23 cellular contexts compared by ENCODE assay signal in the genomic region with DNA sequence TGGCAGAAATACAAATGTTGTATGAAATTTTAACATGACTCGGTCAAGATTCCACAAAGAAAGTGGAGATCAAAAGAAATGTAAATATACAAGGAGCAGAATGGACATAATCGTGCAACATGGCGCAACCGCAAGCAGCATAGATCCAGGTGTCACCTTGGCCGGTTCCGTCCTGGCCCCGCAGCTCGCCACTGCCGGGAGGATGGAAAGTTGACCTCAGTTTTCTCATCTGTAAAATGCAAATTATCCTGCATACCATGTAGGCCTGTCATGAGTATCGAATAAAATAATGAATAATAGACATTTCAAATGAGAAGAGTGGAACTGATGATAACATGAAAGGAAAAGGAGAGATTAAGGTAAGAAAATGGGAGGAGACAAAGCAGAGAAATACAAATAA.
"Had no signal": no experiment of that assay in that cellular context is flagged by ENCODE, and none has a peak within 500 bp of the region (broad histone marks: within the 10 kb centered on the region; RNA-seq: fewer than 3 reads in every experiment).

No MANE protein-coding gene starts in this region.

- DNase-seq: naive thymus-derived CD4-positive, alpha-beta T cell; natural killer cell; nucleus accumbens; ovary; posterior cingulate gyrus; psoas muscle; right cardiac atrium; right lobe of liver; sigmoid colon; small intestine; stimulated activated CD4-positive, alpha-beta T cell treated with anti-CD3 and anti-CD28 coated beads, Interleukin-4, amount 100 ng/mL, for 24 hours; stimulated activated naive B cell treated with anti-CD40 and anti-IgM and Interleukin-4, amounts not matched to agents 10 μg/mL and 1 μg/mL and 100 μg/mL, for 72 hours; stimulated activated naive CD4-positive, alpha-beta T cell treated with Interleukin-2 at 50 U/mL for 16 hours; stomach; thyroid gland; upper lobe of right lung; uterus had no signal

- H3K4me2 ChIP-seq: neural progenitor cell had no signal

- H3K9ac ChIP-seq: neural progenitor cell, parathyroid adenoma had no signal

- H3K79me2 ChIP-seq: parathyroid adenoma had no signal

- ATAC-seq: naive thymus-derived CD4-positive, alpha-beta T cell; natural killer cell; psoas muscle; right cardiac atrium; right lobe of liver; stimulated activated effector memory CD8-positive, alpha-beta T cell treated with anti-CD3 and anti-CD28 coated beads, Interleukin-12 subunit alpha, Interleukin-12 subunit beta, amount 100 ng/mL, for 72 hours; stimulated activated naive B cell treated with anti-CD40 and anti-IgM and Interleukin-4, amounts not matched to agents 10 μg/mL and 1 μg/mL and 100 μg/mL, for 72 hours; upper lobe of right lung had no signal

- H3K9me3 ChIP-seq: neutrophil, ovary, psoas muscle, right lobe of liver, sigmoid colon, stomach, thoracic aorta, thyroid gland, tibial nerve, upper lobe of right lung, uterus had no signal

- H3K36me3 ChIP-seq: neural progenitor cell, neutrophil, ovary, right lobe of liver, sigmoid colon, stomach, thoracic aorta, thyroid gland, tibial nerve, upper lobe of right lung, uterus had no signal

- H2AFZ ChIP-seq: neural progenitor cell, parathyroid adenoma had no signal

- H3K27ac ChIP-seq: neural progenitor cell, neutrophil, ovary, parathyroid adenoma, psoas muscle, right lobe of liver, sigmoid colon, stomach, thoracic aorta, thyroid gland, tibial nerve, upper lobe of right lung, uterus had no signal

- H3K4me1 ChIP-seq: neural progenitor cell, parathyroid adenoma, psoas muscle, right lobe of liver, stomach, thyroid gland, tibial nerve, upper lobe of right lung, uterus had no signal

- H3K27me3 ChIP-seq: neural progenitor cell, neutrophil, ovary, sigmoid colon, stomach, thyroid gland, tibial nerve, upper lobe of right lung, uterus had no signal

- H3K4me3 ChIP-seq: neural progenitor cell, ovary, psoas muscle, right lobe of liver, sigmoid colon, stomach, thoracic aorta, thyroid gland, tibial nerve, upper lobe of right lung, uterus had no signal
